ENCODE assay signal across 1 cellular context in the genomic region with DNA sequence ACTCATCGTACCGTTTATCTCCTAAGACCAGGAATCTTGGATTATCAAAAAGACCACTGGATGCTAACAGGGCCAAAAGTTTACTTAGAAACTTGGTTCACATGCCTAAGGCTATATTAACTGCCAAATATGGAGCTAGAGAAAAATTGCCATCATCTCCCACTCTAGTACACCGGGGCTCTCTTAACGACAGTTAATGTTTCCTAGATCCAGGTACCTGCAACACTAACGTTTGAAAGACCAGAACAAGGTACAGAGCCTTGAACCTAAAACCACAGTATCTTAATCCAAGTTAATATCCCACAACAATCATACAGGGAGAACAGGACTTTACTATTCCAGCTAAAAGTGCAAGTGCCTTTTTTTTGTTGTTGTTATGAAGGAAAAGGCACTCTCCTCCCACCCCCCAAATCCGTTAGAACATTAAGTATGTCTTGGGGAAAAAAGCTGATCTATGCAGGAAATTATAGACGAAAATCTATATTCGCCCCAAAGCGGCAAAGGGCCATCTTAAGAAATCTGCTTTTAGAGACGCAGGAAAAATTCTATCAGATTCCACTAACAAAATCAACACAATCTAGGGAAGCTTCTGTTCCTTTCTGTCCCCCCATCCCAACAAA.
TF ChIP-seq lines count a peak whose summit lies in the region.

No MANE protein-coding gene starts in this region.

TF ChIP-seq in HepG2, 621 proteins besides CTCF, POLR2A, EP300 and RAD21:
- TF ChIP-seq HDAC1 (CRISPR knock-in tag; IDR thresholded peaks at IDR 0.05) (0 out of 2 replicates have a peak, but pooled peaks have one; percentile 19), ZNF260 (CRISPR knock-in tag; IDR thresholded peaks at IDR 0.05; ENCODE audit: borderline replicate concordance, low read depth) (no peak), DMAP1 (CRISPR knock-in tag; IDR thresholded peaks at IDR 0.05) (no peak), MAFK (conservative IDR thresholded peaks at IDR 0.05 in 1 of 2, IDR thresholded peaks at IDR 0.05 in 1 of 2; ENCODE audit: low read length in 2 of 2) (peak in 1 of 2 experiments; percentile 55; a peak in 3 of 4 replicates), ZNF552 (CRISPR knock-in tag; IDR thresholded peaks at IDR 0.05; ENCODE audit: borderline replicate concordance) (no peak), SRF (IDR thresholded peaks at IDR 0.05; ENCODE audit: low read depth, low read length) (peak; percentile 77), ZNF709 (CRISPR knock-in tag; IDR thresholded peaks at IDR 0.05) (peak; percentile 87; the same call in 1 of the 2 replicates), MAFF (IDR thresholded peaks at IDR 0.05; ENCODE audit: low read depth, low read length) (peak; percentile 24; the same call in 1 of the 2 replicates)
- TF ChIP-seq, protein P1, sequence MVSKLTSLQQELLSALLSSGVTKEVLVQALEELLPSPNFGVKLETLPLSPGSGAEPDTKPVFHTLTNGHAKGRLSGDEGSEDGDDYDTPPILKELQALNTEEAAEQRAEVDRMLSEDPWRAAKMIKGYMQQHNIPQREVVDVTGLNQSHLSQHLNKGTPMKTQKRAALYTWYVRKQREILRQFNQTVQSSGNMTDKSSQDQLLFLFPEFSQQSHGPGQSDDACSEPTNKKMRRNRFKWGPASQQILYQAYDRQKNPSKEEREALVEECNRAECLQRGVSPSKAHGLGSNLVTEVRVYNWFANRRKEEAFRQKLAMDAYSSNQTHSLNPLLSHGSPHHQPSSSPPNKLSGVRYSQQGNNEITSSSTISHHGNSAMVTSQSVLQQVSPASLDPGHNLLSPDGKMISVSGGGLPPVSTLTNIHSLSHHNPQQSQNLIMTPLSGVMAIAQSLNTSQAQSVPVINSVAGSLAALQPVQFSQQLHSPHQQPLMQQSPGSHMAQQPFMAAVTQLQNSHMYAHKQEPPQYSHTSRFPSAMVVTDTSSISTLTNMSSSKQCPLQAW (CRISPR knock-in tag; IDR thresholded peaks at IDR 0.05) = no peak
- TF ChIP-seq, protein P2, sequence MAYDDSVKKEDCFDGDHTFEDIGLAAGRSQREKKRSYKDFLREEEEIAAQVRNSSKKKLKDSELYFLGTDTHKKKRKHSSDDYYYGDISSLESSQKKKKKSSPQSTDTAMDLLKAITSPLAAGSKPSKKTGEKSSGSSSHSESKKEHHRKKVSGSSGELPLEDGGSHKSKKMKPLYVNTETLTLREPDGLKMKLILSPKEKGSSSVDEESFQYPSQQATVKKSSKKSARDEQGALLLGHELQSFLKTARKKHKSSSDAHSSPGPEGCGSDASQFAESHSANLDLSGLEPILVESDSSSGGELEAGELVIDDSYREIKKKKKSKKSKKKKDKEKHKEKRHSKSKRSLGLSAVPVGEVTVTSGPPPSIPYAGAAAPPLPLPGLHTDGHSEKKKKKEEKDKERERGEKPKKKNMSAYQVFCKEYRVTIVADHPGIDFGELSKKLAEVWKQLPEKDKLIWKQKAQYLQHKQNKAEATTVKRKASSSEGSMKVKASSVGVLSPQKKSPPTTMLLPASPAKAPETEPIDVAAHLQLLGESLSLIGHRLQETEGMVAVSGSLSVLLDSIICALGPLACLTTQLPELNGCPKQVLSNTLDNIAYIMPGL (CRISPR knock-in tag; IDR thresholded peaks at IDR 0.05; ENCODE audit: borderline replicate concordance in 1 of 2, low read depth in 1 of 2) = no peak
TF ChIP-seq in HepG2: peak in this region for 5.
